19 cellular contexts compared by ENCODE assay signal in genomic region chr17:27944546-27945332, GRCh38. TPM values are rescaled to one million over a fixed set of nuclear protein-coding genes. Genes with fewer than 3 reads are reported as not detected.
DNase-seq lines count a peak whose midpoint lies in the region; ATAC-seq, FAIRE-seq and TF ChIP-seq lines count a peak whose summit lies in the region.
"Had no signal": no experiment of that assay in that cellular context is flagged by ENCODE, and none has a peak within 500 bp of the region (broad histone marks: within the 10 kb centered on the region; RNA-seq: fewer than 3 reads in every experiment).

No MANE protein-coding gene starts in this region.

- in situ Hi-C loops in HepG2 (cut with HindIII; ENCODE audit: extremely low pct_ligation_motif_present, low pct_unique_long_range_greater_than_20kb): no loop called here

- H3K4me1 Mint-ChIP-seq in stimulated activated naive B cell treated with anti-CD40 and anti-IgM and Interleukin-4, amounts not matched to agents 10 μg/mL and 1 μg/mL and 100 μg/mL, for 72 hours: peaks cover 25 to 38% of the 10 kb centered on the region in 2 donors
- peaks cover 0 to under 1% of the 10 kb centered on the region in 2 donors for H3K4me1 Mint-ChIP-seq in natural killer cell
- H3K4me1 Mint-ChIP-seq: immature natural killer cell, mesothelial cell of epicardium had no signal

- no peak for TF ChIP-seq RAD21 in HepG2 (CRISPR knock-in tag; IDR thresholded peaks at IDR 0.05)

- H3K9me3 ChIP-seq in WERI-Rb-1 (ENCODE audit: severe bottlenecking) (no peaks in the 10 kb centered on the region), HepG2 (ENCODE audit: low read length) (no peaks in the 10 kb centered on the region), tibial nerve (peaks cover 0 to 5% (median 0%) of the 10 kb centered on the region in 4 donors)
- H3K9me3 ChIP-seq: HAP-1, sigmoid colon had no signal

- H3K36me3 Mint-ChIP-seq in stimulated activated naive B cell treated with anti-CD40 and anti-IgM and Interleukin-4, amounts not matched to agents 10 μg/mL and 1 μg/mL and 100 μg/mL, for 72 hours: no peaks in the 10 kb centered on the region
- no peaks in the 10 kb centered on the region for H3K36me3 Mint-ChIP-seq in natural killer cell
- H3K36me3 Mint-ChIP-seq: immature natural killer cell, mesothelial cell of epicardium had no signal

- ATAC-seq in HG03565 (IDR thresholded peaks at IDR 0.05; ENCODE audit: unreplicated experiment): peak; percentile 45
- peak; percentile 45 to 51 for ATAC-seq in stimulated activated naive B cell treated with anti-CD40 and anti-IgM and Interleukin-4, amounts not matched to agents 10 μg/mL and 1 μg/mL and 100 μg/mL, for 72 hours (replicated peaks)
- ATAC-seq in natural killer cell: no peak
- ATAC-seq in HepG2: no peak
- ATAC-seq: PC-3 had no signal

- TF ChIP-seq EP300 in HepG2 (IDR thresholded peaks at IDR 0.05; ENCODE audit: low read depth in 2 of 2, low read length in 2 of 2) (no peak), HepG2 (CRISPR knock-in tag; IDR thresholded peaks at IDR 0.05; ENCODE audit: borderline replicate concordance) (no peak), tibial nerve (IDR thresholded peaks at IDR 0.05) (no peak)

- TF ChIP-seq POLR2A in HepG2 (IDR thresholded peaks at IDR 0.05; ENCODE audit: insufficient read depth in 1 of 2, low read depth in 2 of 2, low read length in 2 of 2): no peak
- no peak for TF ChIP-seq POLR2A in tibial nerve (IDR thresholded peaks at IDR 0.05)

- CTCF ChIA-PET in HepG2 (lab: Yijun Ruan, JAX; ENCODE audit: low intra/inter-chr PET ratio, low total read pairs): no interaction called here

- POLR2A ChIA-PET in HepG2 (lab: Yijun Ruan, JAX): no interaction called here

- no peaks in the 10 kb centered on the region for H3K79me2 ChIP-seq in HepG2 (ENCODE audit: insufficient read depth, low read length)

- TF ChIP-seq CTCF in WERI-Rb-1 (IDR thresholded peaks at IDR 0.05; ENCODE audit: low read depth, low read length) (no peak), natural killer cell (IDR thresholded peaks at IDR 0.05) (no peak), HepG2 (CRISPR knock-in tag; IDR thresholded peaks at IDR 0.05) (no peak), tibial nerve (IDR thresholded peaks at IDR 0.05) (no peak)

- no peak overlapping the region for H3K4me3 Mint-ChIP-seq in stimulated activated naive B cell treated with anti-CD40 and anti-IgM and Interleukin-4, amounts not matched to agents 10 μg/mL and 1 μg/mL and 100 μg/mL, for 72 hours
- no peak overlapping the region for H3K4me3 Mint-ChIP-seq in natural killer cell
- H3K4me3 Mint-ChIP-seq: immature natural killer cell, mesothelial cell of epicardium had no signal

- peak overlapping the region; percentile 3; the same call in 1 of the 2 replicates for H3K27ac ChIP-seq in WERI-Rb-1
- H3K27ac ChIP-seq in HepG2 (ENCODE audit: extremely low read length, insufficient read depth, low read length): no peak overlapping the region
- H3K27ac ChIP-seq in tibial nerve: no peak overlapping the region
- H3K27ac ChIP-seq: epithelial cell of prostate, sigmoid colon, SK-N-MC had no signal

- no TSS peak for BruUV-seq in HepG2 (replicated peaks; lab: Mats Ljungman, UMichigan)

- no peak overlapping the region for H3K9ac ChIP-seq in HepG2 (ENCODE audit: insufficient read depth, low read depth, low read length)

- FAIRE-seq in HepG2 (lab: Jason Lieb, UNC): no peak

- no peaks in the 10 kb centered on the region for H3K27me3 ChIP-seq in WERI-Rb-1 (ENCODE audit: insufficient read depth, low read depth, severe bottlenecking)
- no peaks in the 10 kb centered on the region; a peak in 2 of 5 replicates for H3K27me3 ChIP-seq in HepG2 (ENCODE audit: control insufficient read depth in 1 of 2, insufficient read depth in 2 of 2, low read length in 2 of 2)
- H3K27me3 ChIP-seq in tibial nerve: no peaks in the 10 kb centered on the region

- no peak overlapping the region for H3K4me2 ChIP-seq in HepG2 (ENCODE audit: low read depth, low read length)

- intact Hi-C loops in natural killer cell (cut with micrococcal nuclease): no loop called here
- intact Hi-C loops in HepG2 (cut with micrococcal nuclease; ENCODE audit: unreplicated experiment): no loop called here

- no peaks in the 10 kb centered on the region for H3K36me3 ChIP-seq in WERI-Rb-1
- H3K36me3 ChIP-seq in HepG2 (replicated peaks in 1 of 2; ENCODE audit: control insufficient read depth in 1 of 2, insufficient read depth in 2 of 2, low read length in 2 of 2): no peaks in the 10 kb centered on the region
- H3K36me3 ChIP-seq in tibial nerve: no peaks in the 10 kb centered on the region
- H3K36me3 ChIP-seq: HAP-1, sigmoid colon had no signal

- DNase-seq in NCI-H345 (lab: John Stamatoyannopoulos, UW) (peak; percentile 5), NCI-H345 treated with DMSO at 0.1 percent for 48 hours (lab: John Stamatoyannopoulos, UW; ENCODE audit: unreplicated experiment) (no peak), WERI-Rb-1 (no peak), natural killer cell (no peak), HepG2 (ENCODE audit: low spot score) (no peak), tibial nerve (ENCODE audit: low spot score in 2 of 2) (no peak)
- peak; percentile 5 for DNase-seq in stimulated activated naive B cell treated with anti-CD40 and anti-IgM and Interleukin-4, amounts not matched to agents 10 μg/mL and 1 μg/mL and 100 μg/mL, for 72 hours
- DNase-seq: amygdala; Calu3; immature natural killer cell; PC-3; sigmoid colon; stimulated activated CD4-positive, alpha-beta T cell treated with anti-CD3 and anti-CD28 coated beads, Interleukin-4, amount 100 ng/mL, for 1 hour; trophoblast cell had no signal

- WGBS in HepG2 (ENCODE audit: low lambda C conversion rate): 17% methylated on average over 7 of the region's 8 CpGs
- 70% methylated on average over 8 of the region's 8 CpGs for WGBS in tibial nerve, 2 donors

- H3K4me3 ChIP-seq in WERI-Rb-1 (ENCODE audit: low read depth, low read length): no peak overlapping the region
- no peak overlapping the region for H3K4me3 ChIP-seq in HepG2 (replicated peaks in 1 of 3; ENCODE audit: insufficient read depth in 1 of 3, low read depth in 2 of 3, low read length in 3 of 3)
- no peak overlapping the region for H3K4me3 ChIP-seq in tibial nerve
- H3K4me3 ChIP-seq: HAP-1, sigmoid colon, SK-N-MC had no signal

- no peaks in the 10 kb centered on the region for H3K4me1 ChIP-seq in HepG2 (ENCODE audit: insufficient read depth, low read length)
- H3K4me1 ChIP-seq in tibial nerve: no peaks in the 10 kb centered on the region
- H3K4me1 ChIP-seq: HAP-1, sigmoid colon had no signal

- H4K20me1 ChIP-seq in HepG2 (ENCODE audit: insufficient read depth, low read length): no peaks in the 10 kb centered on the region

- peak overlapping the region; percentile 42 for H3K27ac Mint-ChIP-seq in stimulated activated naive B cell treated with anti-CD40 and anti-IgM and Interleukin-4, amounts not matched to agents 10 μg/mL and 1 μg/mL and 100 μg/mL, for 72 hours
- no peak overlapping the region for H3K27ac Mint-ChIP-seq in natural killer cell
- H3K27ac Mint-ChIP-seq: immature natural killer cell, mesothelial cell of epicardium had no signal

- H3K9me3 Mint-ChIP-seq in stimulated activated naive B cell treated with anti-CD40 and anti-IgM and Interleukin-4, amounts not matched to agents 10 μg/mL and 1 μg/mL and 100 μg/mL, for 72 hours: no peaks in the 10 kb centered on the region
- H3K9me3 Mint-ChIP-seq in natural killer cell: no peaks in the 10 kb centered on the region
- H3K9me3 Mint-ChIP-seq: immature natural killer cell, mesothelial cell of epicardium had no signal

- no peaks in the 10 kb centered on the region for H3K27me3 Mint-ChIP-seq in stimulated activated naive B cell treated with anti-CD40 and anti-IgM and Interleukin-4, amounts not matched to agents 10 μg/mL and 1 μg/mL and 100 μg/mL, for 72 hours
- H3K27me3 Mint-ChIP-seq in natural killer cell (ENCODE audit: low read depth in 2 of 2): peaks cover 4 to 10% of the 10 kb centered on the region in 2 donors

- H2AFZ ChIP-seq in HepG2 (ENCODE audit: low read length): no peak overlapping the region

TF ChIP-seq in HepG2, 621 proteins besides CTCF, POLR2A, EP300 and RAD21 (continues in another document):
- TF ChIP-seq ZNF33A (CRISPR knock-in tag; IDR thresholded peaks at IDR 0.05; ENCODE audit: borderline replicate concordance): no peak
- TF ChIP-seq ISL2 (CRISPR knock-in tag; IDR thresholded peaks at IDR 0.05): no peak
- TF ChIP-seq KLF15 (CRISPR knock-in tag; IDR thresholded peaks at IDR 0.05; ENCODE audit: borderline replicate concordance): no peak
- no peak for TF ChIP-seq PLRG1 (conservative IDR thresholded peaks at IDR 0.05)

RNA-seq across cellular contexts. Expression of gene LYRM9, which starts 51.6 kb away (rescaled TPM):
- total RNA-seq in natural killer cell (10 to 100 TPM in 1 of 3 donors, 1 to 10 TPM in 2; 7.8 to 13.0 (median 9.3) TPM), HepG2 (2016; rRNA removed; fragmentation: Illumina TruSeq; extraction: Trizol) (0.18 and 0.24 TPM in 2 replicates), tibial nerve (10 to 100 TPM; 34.1 to 49.6 (median 37.7) TPM)
- total RNA-seq in HepG2 (2016; cell fraction: cytosol; rRNA removed; fragmentation: Illumina TruSeq; extraction: Trizol; ENCODE audit: low read depth): 0.10 and 0.18 TPM in 2 replicates
- 0.34 and 0.67 TPM in 2 replicates for total RNA-seq in HepG2 (2016; cell fraction: insoluble cytoplasmic fraction; rRNA removed; fragmentation: Illumina TruSeq; extraction: Trizol)
- total RNA-seq in HepG2 (2016; cell fraction: membrane; rRNA removed; fragmentation: Illumina TruSeq; extraction: Trizol): 0.52 and 0.56 TPM in 2 replicates
- total RNA-seq in HepG2 (2016; cell fraction: nucleus; rRNA removed; fragmentation: Illumina TruSeq; extraction: Trizol): 0.12 TPM in 1 of 2 replicates, not detected in the other
- polyA plus RNA-seq in HepG2 (2011; rRNA removed): 0.34 and 0.66 TPM in 2 replicates
- polyA plus RNA-seq in HepG2 (2011; cell fraction: cytosol; rRNA removed): 0.28 and 0.30 TPM in 2 replicates
- 0.35 and 0.90 TPM in 2 replicates for polyA plus RNA-seq in HepG2 (2011; cell fraction: nucleus; rRNA removed)
- 0.21 and 0.97 TPM in 2 replicates for polyA plus RNA-seq in HepG2 (2012)
- 0.49 and 0.63 TPM in 2 replicates for polyA plus RNA-seq in HepG2 (2016; cell fraction: cytosol; fragmentation: Illumina TruSeq; extraction: Trizol; ENCODE audit: low read depth)
- polyA plus RNA-seq in HepG2 (2016; cell fraction: insoluble cytoplasmic fraction; fragmentation: Illumina TruSeq; extraction: Trizol; ENCODE audit: low read depth): 0.24 and 0.33 TPM in 2 replicates
- 0.56 and 0.57 TPM in 2 replicates for polyA plus RNA-seq in HepG2 (2016; cell fraction: membrane; fragmentation: Illumina TruSeq; extraction: Trizol; ENCODE audit: low read depth)
- 0.60 and 0.86 TPM in 2 replicates for polyA plus RNA-seq in HepG2 (2016; cell fraction: nucleus; fragmentation: Illumina TruSeq; extraction: Trizol; ENCODE audit: insufficient read depth, low read depth)
- polyA minus RNA-seq in HepG2 (2011; rRNA and poly(A)+ RNA removed; ENCODE audit: low replicate concordance): 0.33 and 0.50 TPM in 2 replicates
- polyA minus RNA-seq in HepG2 (2011; cell fraction: cytosol; rRNA and poly(A)+ RNA removed): not detected in 2 replicates
- 0.50 and 1.0 TPM in 2 replicates for polyA minus RNA-seq in HepG2 (2011; cell fraction: nucleus; rRNA and poly(A)+ RNA removed)

Comparison
In these comparisons a context has a peak if more than half of its experiments do, and no peak if none do; other contexts are left out.
1. DNase-seq: peak in NCI-H345 (single experiment) and stimulated activated naive B cell treated with anti-CD40 and anti-IgM and Interleukin-4, amounts not matched to agents 10 μg/mL and 1 μg/mL and 100 μg/mL, for 72 hours (single experiment); none in NCI-H345 treated with DMSO at 0.1 percent for 48 hours (single experiment), WERI-Rb-1 (single experiment), natural killer cell (single experiment), HepG2 (single experiment) and tibial nerve (0 of 2).
2. ATAC-seq: peak in HG03565 (single experiment) and stimulated activated naive B cell treated with anti-CD40 and anti-IgM and Interleukin-4, amounts not matched to agents 10 μg/mL and 1 μg/mL and 100 μg/mL, for 72 hours (2 of 2); none in natural killer cell (0 of 3) and HepG2 (single experiment).